Comparison of ENCODE assay signal across 12 cellular contexts in the genomic region with DNA sequence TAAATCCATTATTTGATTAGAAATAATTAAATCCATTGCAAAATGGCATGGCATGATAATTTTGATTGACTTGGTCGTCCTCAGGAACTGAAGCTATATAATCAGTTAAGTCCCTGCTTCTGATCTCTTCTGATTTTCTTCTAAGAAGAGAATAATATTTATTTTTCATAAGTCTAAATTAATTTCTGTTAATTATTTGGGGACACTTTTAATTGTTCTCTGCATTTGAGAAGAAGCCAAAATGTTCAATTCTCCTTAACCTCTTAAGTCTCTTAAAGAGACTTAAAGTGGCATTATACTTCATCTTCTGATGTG.
DNase-seq lines count a peak whose midpoint lies in the region; ATAC-seq and TF ChIP-seq lines count a peak whose summit lies in the region.
"Had no signal": no experiment of that assay in that cellular context is flagged by ENCODE, and none has a peak within 500 bp of the region (broad histone marks: within the 10 kb centered on the region; RNA-seq: fewer than 3 reads in every experiment).

No MANE protein-coding gene starts in this region.

- TF ChIP-seq CTCF in liver (IDR thresholded peaks at IDR 0.05; ENCODE audit: low read depth, low read length, missing input control): no peak

- H3K9ac ChIP-seq in liver (ENCODE audit: low read depth in 1 of 2, low read length in 2 of 2): peak overlapping the region; percentile 18 to 63

- no peak for ATAC-seq in activated CD4-positive, alpha-beta T cell treated with anti-CD3 and anti-CD28 coated beads for 36 hours
- no peak for ATAC-seq in stimulated activated memory B cell treated with anti-CD40 and anti-IgM and Interleukin-4, amounts not matched to agents 10 μg/mL and 1 μg/mL and 100 μg/mL, for 72 hours
- no peak for ATAC-seq in HG02973 (IDR thresholded peaks at IDR 0.05; ENCODE audit: unreplicated experiment)

- CTCF ChIA-PET in activated CD4-positive, alpha-beta T cell treated with anti-CD3 and anti-CD28 coated beads for 36 hours (lab: Charles Lee): interaction anchor here (0.6 to 4.6 kb wide), 41 partner anchors 10 to 690 kb away, joined by 3 to 67 read pairs (median 5); no protein-coding TSS in a partner anchor

- H3K36me3 ChIP-seq in SJCRH30: no peaks in the 10 kb centered on the region
- H3K36me3 ChIP-seq in liver (ENCODE audit: control insufficient read depth in 4 of 4, insufficient read depth in 3 of 4, low read depth in 1 of 4, low read length in 3 of 4): no peaks in the 10 kb centered on the region

- DNase-seq in activated CD4-positive, alpha-beta T cell treated with anti-CD3 and anti-CD28 coated beads for 36 hours: no peak
- no peak for DNase-seq in activated CD4-positive, alpha-beta T cell treated with anti-CD3 and anti-CD28 coated beads, Interleukin-2, amount 10 ng/mL, durations not matched to agents 24 days and 14 days
- DNase-seq in SJCRH30 (no peak), NOMO-1 treated with dmso at 0.1 percent for 144 hours (lab: John Stamatoyannopoulos, UW; ENCODE audit: unreplicated experiment) (no peak), SW 1271 (lab: John Stamatoyannopoulos, UW) (no peak)
- DNase-seq: DMS153, NCI-H748 treated with DMSO at 0.1 percent for 48 hours had no signal

- H3K27me3 ChIP-seq in SJCRH30: no peaks in the 10 kb centered on the region
- H3K27me3 ChIP-seq in liver (ENCODE audit: control insufficient read depth in 4 of 4, insufficient read depth in 4 of 4, low read length in 3 of 4): no peaks in the 10 kb centered on the region

- H3K27ac ChIP-seq in SJCRH30 (peak overlapping the region; percentile 28; the same call in 1 of the 2 replicates), liver (ENCODE audit: low read depth in 1 of 2, low read length in 2 of 2) (no peak overlapping the region)
- H3K27ac ChIP-seq: epithelial cell of prostate had no signal

- TF ChIP-seq RAD21 in liver (IDR thresholded peaks at IDR 0.05): peak in 1 of 2 donors; percentile 1

- intact Hi-C loops in activated CD4-positive, alpha-beta T cell treated with anti-CD3 and anti-CD28 coated beads for 36 hours (cut with DNase I, micrococcal nuclease): loop anchor here in 1 of 2 experiments (5.0 kb wide), 2 partner anchors 85 to 195 kb away; no protein-coding TSS in a partner anchor
- intact Hi-C loops in activated CD4-positive, alpha-beta T cell treated with anti-CD3 and anti-CD28 coated beads, Interleukin-2, amount 10 ng/mL, durations not matched to agents 24 days and 14 days (cut with micrococcal nuclease): loop anchor here (5.0 kb wide), 1 partner anchor 80 kb away; a partner anchor contains a TSS

- peak overlapping the region; percentile 47 for H3K4me3 Mint-ChIP-seq in activated CD4-positive, alpha-beta T cell treated with anti-CD3 and anti-CD28 coated beads for 36 hours
- H3K4me3 Mint-ChIP-seq in activated CD4-positive, alpha-beta T cell treated with anti-CD3 and anti-CD28 coated beads, Interleukin-2, amount 10 ng/mL, durations not matched to agents 24 days and 14 days: no peak overlapping the region
- peak overlapping the region; percentile 58 for H3K4me3 Mint-ChIP-seq in stimulated activated memory B cell treated with anti-CD40 and anti-IgM and Interleukin-4, amounts not matched to agents 10 μg/mL and 1 μg/mL and 100 μg/mL, for 72 hours
- H3K4me3 Mint-ChIP-seq: activated T-helper 1 cell treated with anti-CD3 and anti-CD28 coated beads, Interleukin-12 subunit alpha, Interleukin-12 subunit beta, Interleukin-2, Interleukin-4 antibody, amounts not matched to agents 30 ng/mL and 10 ng/mL and 1 ng/mL, durations not matched to agents 14 hours and 24 hours and 36 hours had no signal

- H3K27ac Mint-ChIP-seq in activated CD4-positive, alpha-beta T cell treated with anti-CD3 and anti-CD28 coated beads for 36 hours: no peak overlapping the region
- no peak overlapping the region for H3K27ac Mint-ChIP-seq in activated CD4-positive, alpha-beta T cell treated with anti-CD3 and anti-CD28 coated beads, Interleukin-2, amount 10 ng/mL, durations not matched to agents 24 days and 14 days
- H3K27ac Mint-ChIP-seq in stimulated activated memory B cell treated with anti-CD40 and anti-IgM and Interleukin-4, amounts not matched to agents 10 μg/mL and 1 μg/mL and 100 μg/mL, for 72 hours: no peak overlapping the region
- H3K27ac Mint-ChIP-seq: activated T-helper 1 cell treated with anti-CD3 and anti-CD28 coated beads, Interleukin-12 subunit alpha, Interleukin-12 subunit beta, Interleukin-2, Interleukin-4 antibody, amounts not matched to agents 30 ng/mL and 10 ng/mL and 1 ng/mL, durations not matched to agents 14 hours and 24 hours and 36 hours had no signal

- no peaks in the 10 kb centered on the region for H3K36me3 Mint-ChIP-seq in activated CD4-positive, alpha-beta T cell treated with anti-CD3 and anti-CD28 coated beads for 36 hours (ENCODE audit: low read depth)
- no peaks in the 10 kb centered on the region for H3K36me3 Mint-ChIP-seq in activated CD4-positive, alpha-beta T cell treated with anti-CD3 and anti-CD28 coated beads, Interleukin-2, amount 10 ng/mL, durations not matched to agents 24 days and 14 days (ENCODE audit: low read depth)
- no peaks in the 10 kb centered on the region for H3K36me3 Mint-ChIP-seq in stimulated activated memory B cell treated with anti-CD40 and anti-IgM and Interleukin-4, amounts not matched to agents 10 μg/mL and 1 μg/mL and 100 μg/mL, for 72 hours

- 2% methylated on average over 1 of the region's 1 CpG for WGBS in liver

- H3K9me3 ChIP-seq in SJCRH30 (replicated peaks): no peaks in the 10 kb centered on the region
- no peaks in the 10 kb centered on the region for H3K9me3 ChIP-seq in liver (ENCODE audit: control insufficient read depth in 4 of 4, low read length in 3 of 4)

- no peaks in the 10 kb centered on the region for H3K9me3 Mint-ChIP-seq in activated CD4-positive, alpha-beta T cell treated with anti-CD3 and anti-CD28 coated beads for 36 hours (ENCODE audit: low read depth)
- no peaks in the 10 kb centered on the region for H3K9me3 Mint-ChIP-seq in activated CD4-positive, alpha-beta T cell treated with anti-CD3 and anti-CD28 coated beads, Interleukin-2, amount 10 ng/mL, durations not matched to agents 24 days and 14 days
- no peaks in the 10 kb centered on the region for H3K9me3 Mint-ChIP-seq in stimulated activated memory B cell treated with anti-CD40 and anti-IgM and Interleukin-4, amounts not matched to agents 10 μg/mL and 1 μg/mL and 100 μg/mL, for 72 hours
- H3K9me3 Mint-ChIP-seq: activated T-helper 1 cell treated with anti-CD3 and anti-CD28 coated beads, Interleukin-12 subunit alpha, Interleukin-12 subunit beta, Interleukin-2, Interleukin-4 antibody, amounts not matched to agents 30 ng/mL and 10 ng/mL and 1 ng/mL, durations not matched to agents 14 hours and 24 hours and 36 hours had no signal

- H3K27me3 Mint-ChIP-seq in activated CD4-positive, alpha-beta T cell treated with anti-CD3 and anti-CD28 coated beads for 36 hours: peaks cover 32% of the 10 kb centered on the region
- peaks cover 43% of the 10 kb centered on the region for H3K27me3 Mint-ChIP-seq in activated CD4-positive, alpha-beta T cell treated with anti-CD3 and anti-CD28 coated beads, Interleukin-2, amount 10 ng/mL, durations not matched to agents 24 days and 14 days
- H3K27me3 Mint-ChIP-seq in stimulated activated memory B cell treated with anti-CD40 and anti-IgM and Interleukin-4, amounts not matched to agents 10 μg/mL and 1 μg/mL and 100 μg/mL, for 72 hours: peaks cover 31% of the 10 kb centered on the region

- peak overlapping the region; percentile 45 for H3K4me3 ChIP-seq in SJCRH30
- peak overlapping the region; percentile 18 to 45 (median 36) for H3K4me3 ChIP-seq in liver (ENCODE audit: low read depth in 1 of 3, low read length in 3 of 3)

- H3K4me1 Mint-ChIP-seq in activated CD4-positive, alpha-beta T cell treated with anti-CD3 and anti-CD28 coated beads for 36 hours: peaks cover 21% of the 10 kb centered on the region
- peaks cover 23% of the 10 kb centered on the region for H3K4me1 Mint-ChIP-seq in activated CD4-positive, alpha-beta T cell treated with anti-CD3 and anti-CD28 coated beads, Interleukin-2, amount 10 ng/mL, durations not matched to agents 24 days and 14 days
- peaks cover 33% of the 10 kb centered on the region for H3K4me1 Mint-ChIP-seq in stimulated activated memory B cell treated with anti-CD40 and anti-IgM and Interleukin-4, amounts not matched to agents 10 μg/mL and 1 μg/mL and 100 μg/mL, for 72 hours

- H3K4me1 ChIP-seq in SJCRH30 (peaks cover 22% of the 10 kb centered on the region), liver (ENCODE audit: control insufficient read depth in 4 of 4, insufficient read depth in 4 of 4, low read length in 3 of 4) (peaks cover 0 to 15% (median 13%) of the 10 kb centered on the region in 4 donors)

- POLR2A ChIA-PET in activated CD4-positive, alpha-beta T cell treated with anti-CD3 and anti-CD28 coated beads for 36 hours (lab: Charles Lee): no interaction called here

TF ChIP-seq in liver, 16 proteins besides CTCF, POLR2A, EP300 and RAD21:
- TF ChIP-seq SP1 (IDR thresholded peaks at IDR 0.05): no peak
- no peak for TF ChIP-seq HNF4A (conservative IDR thresholded peaks at IDR 0.05)
- TF ChIP-seq GABPA (IDR thresholded peaks at IDR 0.05 in 1 of 2, conservative IDR thresholded peaks at IDR 0.05 in 1 of 2): no peak
- TF ChIP-seq, protein P1, sequence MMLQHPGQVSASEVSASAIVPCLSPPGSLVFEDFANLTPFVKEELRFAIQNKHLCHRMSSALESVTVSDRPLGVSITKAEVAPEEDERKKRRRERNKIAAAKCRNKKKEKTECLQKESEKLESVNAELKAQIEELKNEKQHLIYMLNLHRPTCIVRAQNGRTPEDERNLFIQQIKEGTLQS (IDR thresholded peaks at IDR 0.05): no peak
